ENCODE assay signal across 28 cellular contexts in genomic region chr2:129737660-129738527, GRCh38.
"Had no signal": no experiment of that assay in that cellular context is flagged by ENCODE, and none has a peak within 500 bp of the region (broad histone marks: within the 10 kb centered on the region; RNA-seq: fewer than 3 reads in every experiment).

No MANE protein-coding gene starts in this region.

- DNase-seq: activated CD4-positive, alpha-beta memory T cell treated with anti-CD3 and anti-CD28 coated beads for 36 hours; activated CD4-positive, alpha-beta T cell treated with anti-CD3 and anti-CD28 coated beads for 36 hours; activated CD4-positive, alpha-beta T cell treated with anti-CD3 and anti-CD28 coated beads, Interleukin-2, amount 10 ng/mL, durations not matched to agents 24 days and 14 days; activated CD4-positive, CD25-positive, alpha-beta regulatory T cell; activated CD4-positive, CD25-positive, alpha-beta regulatory T cell treated with anti-CD3 and anti-CD28 coated beads, Interleukin-2, amount 50 U/mL, for 72 hours; activated CD8-positive, alpha-beta memory T cell treated with anti-CD3 and anti-CD28 coated beads, Interleukin-2, amount 50 U/mL, for 4 hours; activated CD8-positive, alpha-beta T cell treated with anti-CD3 and anti-CD28 coated beads, Interleukin-2, amount 10 ng/mL, durations not matched to agents 7 days and 5 days; activated effector memory CD4-positive, alpha-beta T cell treated with anti-CD3 and anti-CD28 coated beads, Interleukin-2, amount 50 U/mL, for 16 hours; activated naive CD4-positive, alpha-beta T cell treated with anti-CD3 and anti-CD28 coated beads, Interleukin-2, amount 50 U/mL, for 16 hours; activated T-cell treated with anti-CD3 and anti-CD28 coated beads, Interleukin-2, amount 50 U/mL, for 1 hour; activated T-cell treated with anti-CD3 and anti-CD28 coated beads, Interleukin-2, amount 50 U/mL, for 48 hours; amygdala; aorta; body of pancreas; caudate nucleus; cortex of kidney; dermis blood vessel endothelial cell; effector CD8-positive, alpha-beta T cell; foreskin keratinocyte; gastrocnemius medialis; glutamatergic neuron; heart left ventricle; T-helper 2 cell had no signal

- H3K4me1 Mint-ChIP-seq: activated CD4-positive, alpha-beta T cell treated with anti-CD3 and anti-CD28 coated beads for 36 hours; activated CD4-positive, alpha-beta T cell treated with anti-CD3 and anti-CD28 coated beads, Interleukin-2, amount 10 ng/mL, durations not matched to agents 24 days and 14 days; activated CD8-positive, alpha-beta memory T cell treated with anti-CD3 and anti-CD28 coated beads, Interleukin-2, amount 10 ng/mL, durations not matched to agents 7 days and 5 days had no signal

- H3K27me3 Mint-ChIP-seq: activated CD4-positive, alpha-beta memory T cell treated with anti-CD3 and anti-CD28 coated beads for 36 hours; activated CD4-positive, alpha-beta T cell treated with anti-CD3 and anti-CD28 coated beads for 36 hours; activated CD4-positive, alpha-beta T cell treated with anti-CD3 and anti-CD28 coated beads, Interleukin-2, amount 10 ng/mL, durations not matched to agents 24 days and 14 days; activated CD8-positive, alpha-beta memory T cell treated with anti-CD3 and anti-CD28 coated beads, Interleukin-2, amount 10 ng/mL, durations not matched to agents 7 days and 5 days; activated naive CD8-positive, alpha-beta T cell had no signal

- H3K9me3 Mint-ChIP-seq: activated CD4-positive, alpha-beta memory T cell treated with anti-CD3 and anti-CD28 coated beads for 36 hours; activated CD4-positive, alpha-beta T cell treated with anti-CD3 and anti-CD28 coated beads, Interleukin-2, amount 10 ng/mL, durations not matched to agents 24 days and 14 days; activated T-helper 1 cell treated with anti-CD3 and anti-CD28 coated beads, Interleukin-12 subunit alpha, Interleukin-12 subunit beta, Interleukin-2, Interleukin-4 antibody, amounts not matched to agents 30 ng/mL and 10 ng/mL and 1 ng/mL, durations not matched to agents 14 hours and 24 hours and 36 hours; activated T-helper 2 cell treated with anti-CD3 and anti-CD28 coated beads, Interferon-gamma antibody, Interleukin-2, Interleukin-4, amounts not matched to agents 10 μg/mL and 5 μg/mL and 100 μg/mL, durations not matched to agents 14 hours and 24 hours and 36 hours had no signal

- H3K4me3 Mint-ChIP-seq: activated CD4-positive, alpha-beta memory T cell treated with anti-CD3 and anti-CD28 coated beads for 36 hours; activated CD4-positive, alpha-beta T cell treated with anti-CD3 and anti-CD28 coated beads for 36 hours; activated CD4-positive, alpha-beta T cell treated with anti-CD3 and anti-CD28 coated beads, Interleukin-2, amount 10 ng/mL, durations not matched to agents 24 days and 14 days; activated CD8-positive, alpha-beta memory T cell treated with anti-CD3 and anti-CD28 coated beads, Interleukin-2, amount 10 ng/mL, durations not matched to agents 7 days and 5 days; activated CD8-positive, alpha-beta T cell treated with anti-CD3 and anti-CD28 coated beads, Interleukin-2, amount 10 ng/mL, durations not matched to agents 7 days and 5 days; activated naive CD8-positive, alpha-beta T cell; activated T-helper 1 cell treated with anti-CD3 and anti-CD28 coated beads, Interleukin-12 subunit alpha, Interleukin-12 subunit beta, Interleukin-2, Interleukin-4 antibody, amounts not matched to agents 30 ng/mL and 10 ng/mL and 1 ng/mL, durations not matched to agents 14 hours and 24 hours and 36 hours had no signal

- H3K4me3 ChIP-seq: body of pancreas, esophagus muscularis mucosa, gastrocnemius medialis, heart left ventricle had no signal

- H3K9me3 ChIP-seq: body of pancreas, esophagus muscularis mucosa, gastrocnemius medialis, heart left ventricle had no signal

- H3K36me3 Mint-ChIP-seq: activated CD4-positive, alpha-beta memory T cell treated with anti-CD3 and anti-CD28 coated beads for 36 hours; activated CD8-positive, alpha-beta memory T cell treated with anti-CD3 and anti-CD28 coated beads, Interleukin-2, amount 10 ng/mL, durations not matched to agents 7 days and 5 days; activated naive CD8-positive, alpha-beta T cell had no signal

- H3K27ac Mint-ChIP-seq: activated CD4-positive, alpha-beta memory T cell treated with anti-CD3 and anti-CD28 coated beads for 36 hours; activated CD4-positive, alpha-beta T cell treated with anti-CD3 and anti-CD28 coated beads for 36 hours; activated CD4-positive, alpha-beta T cell treated with anti-CD3 and anti-CD28 coated beads, Interleukin-2, amount 10 ng/mL, durations not matched to agents 24 days and 14 days; activated CD8-positive, alpha-beta memory T cell treated with anti-CD3 and anti-CD28 coated beads, Interleukin-2, amount 10 ng/mL, durations not matched to agents 7 days and 5 days; activated CD8-positive, alpha-beta T cell treated with anti-CD3 and anti-CD28 coated beads, Interleukin-2, amount 10 ng/mL, durations not matched to agents 7 days and 5 days; activated naive CD8-positive, alpha-beta T cell; activated T-helper 1 cell treated with anti-CD3 and anti-CD28 coated beads, Interleukin-12 subunit alpha, Interleukin-12 subunit beta, Interleukin-2, Interleukin-4 antibody, amounts not matched to agents 30 ng/mL and 10 ng/mL and 1 ng/mL, durations not matched to agents 14 hours and 24 hours and 36 hours; activated T-helper 2 cell treated with anti-CD3 and anti-CD28 coated beads, Interferon-gamma antibody, Interleukin-2, Interleukin-4, amounts not matched to agents 10 μg/mL and 5 μg/mL and 100 μg/mL, durations not matched to agents 14 hours and 24 hours and 36 hours had no signal

- H3K27me3 ChIP-seq: body of pancreas, esophagus muscularis mucosa, foreskin keratinocyte, gastrocnemius medialis had no signal

- H3K4me1 ChIP-seq: esophagus muscularis mucosa, foreskin keratinocyte, gastrocnemius medialis, heart left ventricle had no signal

- ATAC-seq: activated CD4-positive, alpha-beta T cell treated with anti-CD3 and anti-CD28 coated beads for 36 hours; activated CD8-positive, alpha-beta memory T cell treated with anti-CD3 and anti-CD28 coated beads, Interleukin-2, amount 10 ng/mL, durations not matched to agents 7 days and 5 days; activated CD8-positive, alpha-beta T cell treated with anti-CD3 and anti-CD28 coated beads, Interleukin-2, amount 10 ng/mL, durations not matched to agents 7 days and 5 days; body of pancreas; foreskin keratinocyte; gastrocnemius medialis; heart left ventricle had no signal

- H3K36me3 ChIP-seq: esophagus muscularis mucosa, gastrocnemius medialis, heart left ventricle had no signal
